Comparison of ENCODE assay signal across 8 cellular contexts in the genomic region with DNA sequence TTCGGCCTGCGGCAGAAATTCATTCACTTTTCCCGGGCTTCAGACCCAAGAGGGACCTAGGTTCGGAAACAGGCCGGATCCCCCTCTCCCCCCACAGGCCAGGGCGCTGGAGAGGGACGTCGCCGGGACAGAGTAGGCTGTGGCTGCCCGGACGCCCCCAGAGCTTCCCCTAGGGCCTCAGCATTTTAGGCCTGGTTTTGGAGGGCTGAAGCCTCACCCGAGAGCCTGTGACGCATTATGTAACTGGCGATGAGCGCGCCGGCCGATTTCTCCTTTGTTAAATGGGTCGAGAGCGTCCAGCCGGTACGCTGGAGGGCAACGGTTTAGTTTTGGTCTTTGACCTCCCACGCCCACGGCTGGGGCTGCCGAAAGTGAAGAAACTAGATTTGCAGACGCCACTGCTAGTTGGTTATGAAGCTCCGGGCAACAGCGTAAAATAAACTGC. TPM values are rescaled to one million over a fixed set of nuclear protein-coding genes. Genes with fewer than 3 reads are reported as not detected.
DNase-seq lines count a peak whose midpoint lies in the region; ATAC-seq and TF ChIP-seq lines count a peak whose summit lies in the region.

No MANE protein-coding gene starts in this region.

- no peaks in the 10 kb centered on the region for H3K27me3 Mint-ChIP-seq in CD4-positive, CD25-positive, alpha-beta regulatory T cell

- peak; percentile 3 to 48 (median 29) for DNase-seq in CD4-positive, CD25-positive, alpha-beta regulatory T cell
- DNase-seq in activated CD4-positive, alpha-beta T cell treated with anti-CD3 and anti-CD28 coated beads for 48 hours = peak; percentile 61
- peak; percentile 72 for DNase-seq in colonic mucosa
- peak; percentile 86 to 92 (median 91) for DNase-seq in right lobe of liver
- peak; percentile 28 to 34 for DNase-seq in stimulated activated CD4-positive, alpha-beta T cell treated with anti-CD3 and anti-CD28 coated beads, Interleukin-4, amount 100 ng/mL, for 48 hours (ENCODE audit: low read depth in 2 of 2)
- no peak for DNase-seq in NCI-H2107 (lab: John Stamatoyannopoulos, UW)

- WGBS in right lobe of liver (ENCODE audit: insufficient coverage, low coverage, low lambda C conversion rate, missing lambda C conversion rate) = 2% methylated on average over 13 of the region's 29 CpGs

- peaks cover 28% of the 10 kb centered on the region for H3K4me1 ChIP-seq in CD4-positive, CD25-positive, alpha-beta regulatory T cell (ENCODE audit: control insufficient read depth, insufficient read depth, low read length, poor library complexity, severe bottlenecking)
- H3K4me1 ChIP-seq in HUES6 (ENCODE audit: control insufficient read depth, insufficient read depth, low read length) (peaks cover 3% of the 10 kb centered on the region; the same call in 1 of the 2 replicates), colonic mucosa (no peaks in the 10 kb centered on the region), right lobe of liver (peaks cover 0 to 39% (median 19%) of the 10 kb centered on the region in 4 donors)

- intact Hi-C loops in colonic mucosa (cut with DNase I) (no loop called here), right lobe of liver (cut with DNase I) (no loop called here)

- TF ChIP-seq CTCF in colonic mucosa (IDR thresholded peaks at IDR 0.05) (no peak), right lobe of liver (IDR thresholded peaks at IDR 0.05) (no peak)

- peaks cover 18% of the 10 kb centered on the region for H3K36me3 ChIP-seq in CD4-positive, CD25-positive, alpha-beta regulatory T cell (ENCODE audit: control insufficient read depth, insufficient read depth, low read length)
- H3K36me3 ChIP-seq in HUES6 (ENCODE audit: control insufficient read depth, insufficient read depth, low read length) = peaks cover 46% of the 10 kb centered on the region
- H3K36me3 ChIP-seq in colonic mucosa = no peaks in the 10 kb centered on the region
- peaks cover 0 to 34% (median 16%) of the 10 kb centered on the region in 4 donors for H3K36me3 ChIP-seq in right lobe of liver

- no peaks in the 10 kb centered on the region for H3K27me3 ChIP-seq in CD4-positive, CD25-positive, alpha-beta regulatory T cell (ENCODE audit: control insufficient read depth, insufficient read depth, low read length)
- H3K27me3 ChIP-seq in HUES6 (ENCODE audit: control insufficient read depth, insufficient read depth, low read length) (no peaks in the 10 kb centered on the region), colonic mucosa (no peaks in the 10 kb centered on the region), right lobe of liver (no peaks in the 10 kb centered on the region)

- H3K9ac ChIP-seq in HUES6 (ENCODE audit: low read length) = peak overlapping the region; percentile 94
- peak overlapping the region; percentile 73 to 89 for H3K9ac ChIP-seq in colonic mucosa (ENCODE audit: low read depth in 2 of 2, low read length in 2 of 2)

- no peaks in the 10 kb centered on the region for H3K9me3 Mint-ChIP-seq in CD4-positive, CD25-positive, alpha-beta regulatory T cell

- H3K27ac ChIP-seq in CD4-positive, CD25-positive, alpha-beta regulatory T cell (ENCODE audit: insufficient read depth, low read length, poor library complexity, severe bottlenecking) = peak overlapping the region; percentile 66
- H3K27ac ChIP-seq in HUES6 (ENCODE audit: low read depth, low read length) (peak overlapping the region; percentile 95), colonic mucosa (peak overlapping the region; percentile 71), right lobe of liver (peak overlapping the region; percentile 86 to 98 (median 93))

- peaks cover 23% of the 10 kb centered on the region for H3K36me3 Mint-ChIP-seq in CD4-positive, CD25-positive, alpha-beta regulatory T cell

- peak overlapping the region; percentile 86 for H3K4me3 ChIP-seq in CD4-positive, CD25-positive, alpha-beta regulatory T cell (ENCODE audit: low read depth, low read length)
- H3K4me3 ChIP-seq in HUES6 (ENCODE audit: low read depth, low read length) (peak overlapping the region; percentile 97), colonic mucosa (peak overlapping the region; percentile 99), right lobe of liver (peak overlapping the region; percentile 96 to 100 (median 98))

- peak; percentile 74 for TF ChIP-seq POLR2A in right lobe of liver (IDR thresholded peaks at IDR 0.05)

- no peak for ATAC-seq in CD4-positive, CD25-positive, alpha-beta regulatory T cell (ENCODE audit: low read depth in 2 of 2)
- ATAC-seq in GM21360 (IDR thresholded peaks at IDR 0.05; ENCODE audit: unreplicated experiment) (peak; percentile 32), right lobe of liver (peak; percentile 56 to 67 (median 62))

- H3K4me1 Mint-ChIP-seq in CD4-positive, CD25-positive, alpha-beta regulatory T cell = peaks cover 0 to 52% (median 24%) of the 10 kb centered on the region in 4 donors

- peak overlapping the region; percentile 91 to 98 (median 97) for H3K4me3 Mint-ChIP-seq in CD4-positive, CD25-positive, alpha-beta regulatory T cell

- peak overlapping the region; percentile 74 to 92 (median 91) for H3K27ac Mint-ChIP-seq in CD4-positive, CD25-positive, alpha-beta regulatory T cell

- H3K9me3 ChIP-seq in CD4-positive, CD25-positive, alpha-beta regulatory T cell (ENCODE audit: control insufficient read depth in 2 of 2, low read length in 2 of 2) = no peaks in the 10 kb centered on the region
- H3K9me3 ChIP-seq in HUES6 (ENCODE audit: control insufficient read depth, insufficient read depth, low read depth, low read length) = no peaks in the 10 kb centered on the region
- H3K9me3 ChIP-seq in colonic mucosa = no peaks in the 10 kb centered on the region
- H3K9me3 ChIP-seq in right lobe of liver = no peaks in the 10 kb centered on the region

RNA-seq across cellular contexts. Expression of gene PEBP1, which starts 0.7 kb away (rescaled TPM):
- 75.2 TPM for total RNA-seq in CD4-positive, CD25-positive, alpha-beta regulatory T cell
- 100 to 1,000 TPM; 259 to 359 (median 325) TPM for polyA plus RNA-seq in CD4-positive, CD25-positive, alpha-beta regulatory T cell
- 100 to 1,000 TPM; 211 to 215 TPM for total RNA-seq in colonic mucosa
- total RNA-seq in right lobe of liver = 100 to 1,000 TPM; 511 to 916 (median 654) TPM

RNA-seq across cellular contexts. Expression of gene VSIG10, which starts 32.8 kb away (rescaled TPM):
- 0.64 TPM for total RNA-seq in CD4-positive, CD25-positive, alpha-beta regulatory T cell
- 1 to 10 TPM; 1.5 to 3.1 (median 2.0) TPM for polyA plus RNA-seq in CD4-positive, CD25-positive, alpha-beta regulatory T cell
- total RNA-seq in colonic mucosa (10 to 100 TPM; 60.0 to 69.0 TPM), right lobe of liver (10 to 100 TPM; 13.1 to 31.3 (median 20.1) TPM)

Comparison
In these comparisons a context has a peak if more than half of its experiments do, and no peak if none do; other contexts are left out.
1. ATAC-seq: peak in GM21360 (single experiment) and right lobe of liver (4 of 4); none in CD4-positive, CD25-positive, alpha-beta regulatory T cell (0 of 2).
2. Peak in every context shown above with its lines, with median percentiles within 50 percentile points of each other: H3K27ac ChIP-seq and H3K4me3 ChIP-seq.